ENCODE assay signal across 21 cellular contexts in the genomic region with DNA sequence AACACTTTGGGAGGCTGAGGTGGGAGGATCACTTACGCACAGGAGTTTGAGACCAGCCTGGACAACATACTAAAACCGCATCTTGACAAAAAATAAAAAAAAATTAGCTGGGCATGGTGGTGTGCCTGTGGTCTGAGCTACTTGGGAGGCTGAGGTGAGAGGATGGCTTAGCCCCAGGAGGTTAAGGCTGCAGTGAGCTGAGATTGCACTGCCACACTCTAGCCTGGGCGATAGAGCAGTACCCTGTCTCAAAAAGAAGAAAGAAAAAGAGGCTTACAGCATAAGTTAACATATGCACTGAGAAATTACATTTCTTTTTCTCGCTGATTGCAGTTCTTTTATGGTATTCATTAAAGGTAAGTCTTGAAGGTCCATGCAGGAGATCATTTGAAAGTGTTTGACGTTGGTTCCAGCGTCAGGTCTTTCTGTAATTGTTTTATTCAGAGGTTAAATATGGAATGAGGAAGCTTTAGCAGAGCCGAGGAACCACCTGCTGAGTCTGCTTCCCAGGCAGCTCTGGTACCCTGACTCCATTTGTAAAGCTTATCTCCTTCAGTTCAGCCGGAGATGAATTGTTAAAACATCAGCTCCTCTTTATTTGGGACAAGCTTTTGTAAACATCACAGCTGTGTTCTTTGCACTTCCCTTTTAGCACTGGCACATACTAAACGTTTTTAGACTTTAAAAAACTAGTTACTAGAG. TPM values are rescaled to one million over a fixed set of nuclear protein-coding genes. Genes with fewer than 3 reads are reported as not detected.
A peak's percentile ranks its signal among the peaks of the same experiment; 100 is the strongest.
DNase-seq lines count a peak whose midpoint lies in the region; ATAC-seq, FAIRE-seq and TF ChIP-seq lines count a peak whose summit lies in the region.
"Had no signal": no experiment of that assay in that cellular context is flagged by ENCODE, and none has a peak within 500 bp of the region (broad histone marks: within the 10 kb centered on the region; RNA-seq: fewer than 3 reads in every experiment).

No MANE protein-coding gene starts in this region.

- H3K4me3 ChIP-seq in HUES64 (ENCODE audit: low read length) (no peak overlapping the region), choroid plexus epithelial cell (ENCODE audit: low read depth, low read length) (no peak overlapping the region), iPS DF 6.9 (ENCODE audit: low read length) (no peak overlapping the region), kidney (ENCODE audit: low read length in 2 of 2) (no peak overlapping the region), mucosa of descending colon (no peak overlapping the region)
- H3K4me3 ChIP-seq: A549; BLaER1 treated with 17β-estradiol and CSF1 and Interleukin-3, amounts not matched to agents 10 nM and 100 nM; Peyer's patch had no signal

- DNase-seq in choroid plexus epithelial cell (ENCODE audit: low read depth) (peak; percentile 48), iPS DF 6.9 (ENCODE audit: low read depth, low spot score) (no peak), HPDE6-E6E7 (ENCODE audit: extremely low spot score) (no peak), kidney (no peak), GM10266 (ENCODE audit: extremely low spot score) (no peak), mucosa of descending colon (no peak)
- DNase-seq: AML-193; CD4-positive, alpha-beta T cell; IMR-90; MM.1S; NCI-H2029 treated with DMSO at 0.1 percent for 48 hours; NCI-H526 treated with DMSO at 0.1 percent for 48 hours; OCI-M1; Peyer's patch; SHP77 treated with DMSO at 0.1 percent for 48 hours had no signal

- intact Hi-C loops in kidney (cut with DNase I) (no loop called here), mucosa of descending colon (cut with DNase I, micrococcal nuclease) (no loop called here)

- FAIRE-seq in kidney (lab: Jason Lieb, UNC): no peak
- FAIRE-seq: A549, G401.6, HTR-8/SVneo had no signal

- TF ChIP-seq CTCF in choroid plexus epithelial cell (conservative IDR thresholded peaks at IDR 0.05; ENCODE audit: low read depth, low read length): no peak
- no peak for TF ChIP-seq CTCF in kidney (IDR thresholded peaks at IDR 0.05; ENCODE audit: borderline replicate concordance, extremely low read depth, insufficient read depth)
- no peak for TF ChIP-seq CTCF in GM10266 (IDR thresholded peaks at IDR 0.05; ENCODE audit: control insufficient read depth, insufficient read depth, low read depth, missing control alignments)
- no peak for TF ChIP-seq CTCF in mucosa of descending colon (IDR thresholded peaks at IDR 0.05)

- H3K36me3 ChIP-seq in HUES64 (ENCODE audit: insufficient read depth, low read length) (peaks cover 89% of the 10 kb centered on the region), iPS DF 6.9 (ENCODE audit: control insufficient read depth, insufficient read depth, low read length) (peaks cover 32% of the 10 kb centered on the region), kidney (ENCODE audit: control insufficient read depth in 1 of 2, insufficient read depth in 2 of 2, low read length in 2 of 2) (peaks cover 55 to 59% of the 10 kb centered on the region in 2 donors), mucosa of descending colon (ENCODE audit: low read depth) (peaks cover 13% of the 10 kb centered on the region)

- no peak overlapping the region for H3K9ac ChIP-seq in HUES64 (ENCODE audit: low read depth, low read length)
- H3K9ac ChIP-seq in kidney (ENCODE audit: low read length in 2 of 2): no peak overlapping the region
- H3K9ac ChIP-seq: BLaER1 treated with 17β-estradiol and CSF1 and Interleukin-3, amounts not matched to agents 10 nM and 100 nM; KMS-11 had no signal

- H3K9me3 ChIP-seq in HUES64 (ENCODE audit: insufficient read depth, low read depth, low read length) (no peaks in the 10 kb centered on the region), iPS DF 6.9 (ENCODE audit: control insufficient read depth, insufficient read depth, low read length) (no peaks in the 10 kb centered on the region), kidney (ENCODE audit: control insufficient read depth in 1 of 2, low read length in 2 of 2) (no peaks in the 10 kb centered on the region), mucosa of descending colon (no peaks in the 10 kb centered on the region)
- H3K9me3 ChIP-seq: A549; BLaER1 treated with 17β-estradiol and CSF1 and Interleukin-3, amounts not matched to agents 10 nM and 100 nM; Peyer's patch had no signal

- H3K27me3 ChIP-seq in HUES64 (ENCODE audit: insufficient read depth, low read length): no peaks in the 10 kb centered on the region
- no peaks in the 10 kb centered on the region for H3K27me3 ChIP-seq in iPS DF 6.9 (ENCODE audit: control insufficient read depth, insufficient read depth, low read length)
- H3K27me3 ChIP-seq: BLaER1 treated with 17β-estradiol and CSF1 and Interleukin-3, amounts not matched to agents 10 nM and 100 nM; Peyer's patch had no signal

- no peak for ATAC-seq in mucosa of descending colon
- ATAC-seq: A549 had no signal

- WGBS in HUES64: 41% methylated on average over 9 of the region's 9 CpGs
- no CpG with 5 or more reads among the region's 9 CpGs for WGBS in iPS DF 6.9 (ENCODE audit: insufficient coverage, insufficient read length)

- H3K27ac ChIP-seq in HUES64 (ENCODE audit: low read depth, low read length) (peak overlapping the region; percentile 66; the same call in 1 of the 2 replicates), iPS DF 6.9 (ENCODE audit: low read length) (peak overlapping the region; percentile 93), kidney (ENCODE audit: low read depth in 2 of 2, low read length in 2 of 2) (no peak overlapping the region)
- H3K27ac ChIP-seq: A549; BLaER1 treated with 17β-estradiol and CSF1 and Interleukin-3, amounts not matched to agents 10 nM and 100 nM; KMS-11; Peyer's patch had no signal

- H3K4me1 ChIP-seq in HUES64 (ENCODE audit: insufficient read depth, low read length): peaks cover 25% of the 10 kb centered on the region
- peaks cover 3% of the 10 kb centered on the region; the same call in 1 of the 2 replicates for H3K4me1 ChIP-seq in iPS DF 6.9 (ENCODE audit: control insufficient read depth, insufficient read depth, low read length)
- no peaks in the 10 kb centered on the region for H3K4me1 ChIP-seq in kidney (ENCODE audit: control insufficient read depth in 1 of 2, insufficient read depth in 1 of 2, low read depth in 1 of 2, low read length in 2 of 2)
- H3K4me1 ChIP-seq in mucosa of descending colon (ENCODE audit: low read depth): no peaks in the 10 kb centered on the region
- H3K4me1 ChIP-seq: A549; BLaER1 treated with 17β-estradiol and CSF1 and Interleukin-3, amounts not matched to agents 10 nM and 100 nM; Peyer's patch had no signal

RNA-seq across cellular contexts. Expression of a gene that starts 18.5 kb away (rescaled TPM):
- 28.8 TPM for polyA plus RNA-seq in HUES64 (2013, experiment 1 of 2)
- 30.1 TPM for polyA plus RNA-seq in HUES64 (2013, experiment 2 of 2)
- total RNA-seq in kidney (46.2 TPM), mucosa of descending colon (10 to 100 TPM; 34.5 to 52.7 (median 50.7) TPM)
- polyA plus RNA-seq in kidney (ENCODE audit: insufficient read depth, low read depth, low replicate concordance): 13.9 TPM

Comparison
In these comparisons a context has a peak if more than half of its experiments do, and no peak if none do; other contexts are left out.
1. H3K27ac ChIP-seq: peak in HUES64 (single experiment) and iPS DF 6.9 (single experiment); none in kidney (0 of 2).